13 cellular contexts compared by ENCODE assay signal in the genomic region with DNA sequence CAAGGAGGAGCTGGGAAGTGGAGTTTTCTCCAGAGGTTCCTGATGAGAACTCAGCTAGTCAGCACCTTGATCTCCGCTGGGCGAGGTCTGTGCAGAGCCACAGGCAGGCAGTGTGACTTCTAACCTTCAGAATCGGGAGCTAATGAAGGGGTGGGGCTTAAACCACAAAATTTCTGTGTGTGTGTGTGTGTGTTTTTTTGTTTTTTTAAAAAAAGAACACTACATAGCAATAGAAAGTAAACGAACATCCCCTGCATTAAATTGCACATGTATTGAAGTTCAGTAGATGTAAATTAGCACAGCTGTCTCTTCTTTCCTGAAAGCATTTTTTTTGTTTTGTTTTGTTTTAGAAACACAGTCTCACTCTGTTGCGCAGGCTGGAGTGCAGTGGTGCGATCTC. TPM values are rescaled to one million over a fixed set of nuclear protein-coding genes. Genes with fewer than 3 reads are reported as not detected.
DNase-seq lines count a peak whose midpoint lies in the region; ATAC-seq and TF ChIP-seq lines count a peak whose summit lies in the region.
"Had no signal": no experiment of that assay in that cellular context is flagged by ENCODE, and none has a peak within 500 bp of the region (broad histone marks: within the 10 kb centered on the region; RNA-seq: fewer than 3 reads in every experiment).

No MANE protein-coding gene starts in this region.

- H3K9me3 ChIP-seq in naive thymus-derived CD4-positive, alpha-beta T cell (ENCODE audit: control insufficient read depth in 2 of 3, low read length in 3 of 3): no peaks in the 10 kb centered on the region
- H3K9me3 ChIP-seq: tibial artery had no signal

- CTCF ChIA-PET in activated CD8-positive, alpha-beta memory T cell treated with anti-CD3 and anti-CD28 coated beads, Interleukin-2, amount 10 ng/mL, durations not matched to agents 7 days and 5 days (lab: Charles Lee): interaction anchor here (1.2 to 2.7 kb wide), 7 partner anchors 10 to 267 kb away, joined by 3 to 13 read pairs (median 8); a partner anchor contains a TSS
- CTCF ChIA-PET in naive thymus-derived CD4-positive, alpha-beta T cell (lab: Charles Lee): interaction anchor here (0.6 to 2.0 kb wide), 3 partner anchors 49 to 146 kb away, joined by 3 to 5 read pairs (median 4); no protein-coding TSS in a partner anchor

- no peaks in the 10 kb centered on the region for H3K9me3 Mint-ChIP-seq in activated CD8-positive, alpha-beta memory T cell treated with anti-CD3 and anti-CD28 coated beads, Interleukin-2, amount 10 ng/mL, durations not matched to agents 7 days and 5 days (ENCODE audit: low read depth)
- H3K9me3 Mint-ChIP-seq in naive thymus-derived CD4-positive, alpha-beta T cell: no peaks in the 10 kb centered on the region
- H3K9me3 Mint-ChIP-seq: central memory CD8-positive, alpha-beta T cell had no signal

- ATAC-seq in activated CD8-positive, alpha-beta memory T cell treated with anti-CD3 and anti-CD28 coated beads, Interleukin-2, amount 10 ng/mL, durations not matched to agents 7 days and 5 days: no peak
- peak; percentile 35 for ATAC-seq in naive thymus-derived CD4-positive, alpha-beta T cell
- ATAC-seq in GM21825 (IDR thresholded peaks at IDR 0.05; ENCODE audit: unreplicated experiment): no peak

- H3K4me1 ChIP-seq in naive thymus-derived CD4-positive, alpha-beta T cell (ENCODE audit: control insufficient read depth in 2 of 2, insufficient read depth in 2 of 2, low read length in 2 of 2): peaks cover 6% of the 10 kb centered on the region in 2 donors
- H3K4me1 ChIP-seq: tibial artery had no signal

- intact Hi-C loops in naive thymus-derived CD4-positive, alpha-beta T cell (cut with micrococcal nuclease): no loop called here

- POLR2A ChIA-PET in naive thymus-derived CD4-positive, alpha-beta T cell (lab: Charles Lee): interaction anchor here (0.6 to 1.7 kb wide), 2 partner anchors 10 to 157 kb away, joined by 3 to 6 read pairs; no protein-coding TSS in a partner anchor

- peak overlapping the region; percentile 41 for H3K27ac Mint-ChIP-seq in activated CD8-positive, alpha-beta memory T cell treated with anti-CD3 and anti-CD28 coated beads, Interleukin-2, amount 10 ng/mL, durations not matched to agents 7 days and 5 days
- no peak overlapping the region for H3K27ac Mint-ChIP-seq in naive thymus-derived CD4-positive, alpha-beta T cell

- peaks cover 25% of the 10 kb centered on the region for H3K27me3 Mint-ChIP-seq in activated CD8-positive, alpha-beta memory T cell treated with anti-CD3 and anti-CD28 coated beads, Interleukin-2, amount 10 ng/mL, durations not matched to agents 7 days and 5 days
- H3K27me3 Mint-ChIP-seq in naive thymus-derived CD4-positive, alpha-beta T cell: peaks cover 0 to 19% (median under 1%) of the 10 kb centered on the region in 5 donors

- H3K4me3 ChIP-seq in naive thymus-derived CD4-positive, alpha-beta T cell (ENCODE audit: low read length): no peak overlapping the region
- H3K4me3 ChIP-seq: GM23248, tibial artery had no signal

- H3K36me3 ChIP-seq in naive thymus-derived CD4-positive, alpha-beta T cell (ENCODE audit: control insufficient read depth in 2 of 3, insufficient read depth in 3 of 3, low read length in 3 of 3): no peaks in the 10 kb centered on the region
- H3K36me3 ChIP-seq: tibial artery had no signal

- no peak for DNase-seq in activated CD8-positive, alpha-beta memory T cell treated with anti-CD3 and anti-CD28 coated beads, Interleukin-2, amount 10 ng/mL, durations not matched to agents 7 days and 5 days
- no peak for DNase-seq in activated CD8-positive, alpha-beta memory T cell treated with anti-CD3 and anti-CD28 coated beads, Interleukin-2, amount 50 U/mL, for 4 hours
- DNase-seq in GM20000 (ENCODE audit: low spot score) (peak; percentile 54), NAMALWA (ENCODE audit: low spot score) (peak; percentile 34), T1000 (lab: John Stamatoyannopoulos, UW) (no peak), OCI-M1 (lab: John Stamatoyannopoulos, UW) (no peak)
- DNase-seq in naive thymus-derived CD4-positive, alpha-beta T cell: no peak
- DNase-seq: activated CD4-positive, CD25-positive, alpha-beta regulatory T cell treated with anti-CD3 and anti-CD28 coated beads, Interleukin-2, amount 50 U/mL, for 72 hours; GM23248; islet precursor cell; tibial artery had no signal

- H3K36me3 Mint-ChIP-seq in activated CD8-positive, alpha-beta memory T cell treated with anti-CD3 and anti-CD28 coated beads, Interleukin-2, amount 10 ng/mL, durations not matched to agents 7 days and 5 days: no peaks in the 10 kb centered on the region
- H3K36me3 Mint-ChIP-seq in naive thymus-derived CD4-positive, alpha-beta T cell: no peaks in the 10 kb centered on the region

- H3K27me3 ChIP-seq in naive thymus-derived CD4-positive, alpha-beta T cell (ENCODE audit: control insufficient read depth in 2 of 2, insufficient read depth in 2 of 2, low read length in 2 of 2): no peaks in the 10 kb centered on the region

- H3K4me1 Mint-ChIP-seq in activated CD8-positive, alpha-beta memory T cell treated with anti-CD3 and anti-CD28 coated beads, Interleukin-2, amount 10 ng/mL, durations not matched to agents 7 days and 5 days: peaks cover 52% of the 10 kb centered on the region
- H3K4me1 Mint-ChIP-seq in naive thymus-derived CD4-positive, alpha-beta T cell: peaks cover 9 to 56% (median 13%) of the 10 kb centered on the region in 7 donors

- no peak for TF ChIP-seq CTCF in GM20000 (IDR thresholded peaks at IDR 0.05; ENCODE audit: extremely low read depth, missing control alignments)

- no peak overlapping the region for H3K4me3 Mint-ChIP-seq in activated CD8-positive, alpha-beta memory T cell treated with anti-CD3 and anti-CD28 coated beads, Interleukin-2, amount 10 ng/mL, durations not matched to agents 7 days and 5 days
- no peak overlapping the region for H3K4me3 Mint-ChIP-seq in naive thymus-derived CD4-positive, alpha-beta T cell
- H3K4me3 Mint-ChIP-seq: central memory CD8-positive, alpha-beta T cell had no signal

- no peak overlapping the region for H3K27ac ChIP-seq in naive thymus-derived CD4-positive, alpha-beta T cell (ENCODE audit: low read depth, low read length)
- H3K27ac ChIP-seq: GM23248, tibial artery had no signal

RNA-seq across cellular contexts. Expression of a gene that starts 46.2 kb away (rescaled TPM):
- total RNA-seq in activated CD8-positive, alpha-beta memory T cell treated with anti-CD3 and anti-CD28 coated beads, Interleukin-2, amount 10 ng/mL, durations not matched to agents 7 days and 5 days: 100 to 1,000 TPM; 205 to 267 TPM
- 100 to 1,000 TPM; 120 to 158 (median 127) TPM for total RNA-seq in naive thymus-derived CD4-positive, alpha-beta T cell
- 10 to 100 TPM; 66.6 to 83.0 TPM for polyA plus RNA-seq in naive thymus-derived CD4-positive, alpha-beta T cell

Comparison
In these comparisons a context has a peak if more than half of its experiments do, and no peak if none do; other contexts are left out.
1. DNase-seq: peak in GM20000 (single experiment) and NAMALWA (single experiment); none in activated CD8-positive, alpha-beta memory T cell treated with anti-CD3 and anti-CD28 coated beads, Interleukin-2, amount 10 ng/mL, durations not matched to agents 7 days and 5 days (single experiment), activated CD8-positive, alpha-beta memory T cell treated with anti-CD3 and anti-CD28 coated beads, Interleukin-2, amount 50 U/mL, for 4 hours (single experiment), naive thymus-derived CD4-positive, alpha-beta T cell (0 of 9), T1000 (single experiment) and OCI-M1 (single experiment).